ENCODE assay signal across 8 cellular contexts in the genomic region with DNA sequence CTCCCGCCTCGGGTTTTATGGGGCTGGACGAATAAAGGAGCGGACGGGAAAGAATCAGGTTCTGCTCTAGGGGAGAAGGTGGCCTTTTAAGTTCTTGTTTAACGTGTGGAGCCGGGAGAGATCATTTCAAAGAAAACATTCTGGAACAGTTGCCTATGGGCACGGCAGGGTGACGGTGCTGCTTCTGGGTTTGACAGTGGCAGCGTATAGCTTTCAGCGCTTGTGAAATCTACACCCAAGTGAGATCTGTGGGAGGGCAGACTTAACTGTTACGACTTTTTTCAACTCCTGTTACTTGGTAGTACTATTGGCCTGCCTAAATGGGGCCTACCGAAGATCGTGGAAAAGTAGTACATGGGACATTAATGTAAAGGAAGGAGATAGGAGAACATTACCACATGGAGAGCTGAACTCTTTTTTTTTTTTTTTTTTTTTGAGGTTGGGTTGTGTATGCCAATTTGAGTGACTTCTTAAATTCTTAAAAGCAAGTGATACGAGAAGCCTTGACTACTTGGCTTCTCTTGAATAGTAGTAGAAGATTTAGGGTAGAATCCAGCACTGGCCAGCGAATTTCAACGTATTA. TPM values are rescaled to one million over a fixed set of nuclear protein-coding genes. Genes with fewer than 3 reads are reported as not detected.
DNase-seq lines count a peak whose midpoint lies in the region; ATAC-seq and TF ChIP-seq lines count a peak whose summit lies in the region.

No MANE protein-coding gene starts in this region.

- H3K36me3 Mint-ChIP-seq in neural progenitor cell, result peaks cover 5% of the 10 kb centered on the region

- no peak overlapping the region for H3K27ac Mint-ChIP-seq in neural progenitor cell

- H3K4me3 ChIP-seq in BJ (ENCODE audit: low read depth, low read length) (peak overlapping the region; percentile 84), neural progenitor cell (peak overlapping the region; percentile 79)

- ATAC-seq in GM19025 (IDR thresholded peaks at IDR 0.05; ENCODE audit: low read depth, unreplicated experiment) (peak; percentile 29), HG03280 (IDR thresholded peaks at IDR 0.05; ENCODE audit: unreplicated experiment) (peak; percentile 44)

- peaks cover 34% of the 10 kb centered on the region for H3K4me1 ChIP-seq in neural progenitor cell

- H3K79me2 ChIP-seq in neural progenitor cell (ENCODE audit: low read depth), result peaks cover 56% of the 10 kb centered on the region

- H3K4me2 ChIP-seq in neural progenitor cell, result peak overlapping the region; percentile 84

- CTCF ChIA-PET in BJ (lab: Yijun Ruan, JAX), result interaction anchor here (0.6 to 1.7 kb wide), 8 partner anchors 14 to 439 kb away, joined by 3 to 5 read pairs (median 4); no protein-coding TSS in a partner anchor

- H3F3A ChIP-seq in neural progenitor cell (ENCODE audit: low read depth), result peaks cover 31% of the 10 kb centered on the region

- H3K36me3 ChIP-seq in BJ (ENCODE audit: control insufficient read depth, insufficient read depth, low read length) (no peaks in the 10 kb centered on the region), neural progenitor cell (no peaks in the 10 kb centered on the region)

- POLR2A ChIA-PET in BJ (lab: Charles Lee), result interaction anchor here (0.5 kb wide), 2 partner anchors 38 to 688 kb away, joined by 4 read pairs; no protein-coding TSS in a partner anchor

- peaks cover 11% of the 10 kb centered on the region for H3K4me1 Mint-ChIP-seq in neural progenitor cell

- TF ChIP-seq CTCF in BJ (IDR thresholded peaks at IDR 0.05; ENCODE audit: insufficient read depth, low read depth, low read length) (no peak), neural progenitor cell (IDR thresholded peaks at IDR 0.05) (no peak)

- H3K4me3 Mint-ChIP-seq in neural progenitor cell, result no peak overlapping the region

- H3K27me3 Mint-ChIP-seq in neural progenitor cell (ENCODE audit: insufficient read depth, low read depth), result peaks cover 2% of the 10 kb centered on the region

- no peaks in the 10 kb centered on the region for H3K9me3 Mint-ChIP-seq in neural progenitor cell

- H3K9ac ChIP-seq in neural progenitor cell, result peak overlapping the region; percentile 91

- H2AFZ ChIP-seq in neural progenitor cell (replicated peaks), result peak overlapping the region; percentile 97

- H3K27ac ChIP-seq in neural progenitor cell, result peak overlapping the region; percentile 94
- peak overlapping the region; percentile 96 for H3K27ac ChIP-seq in temporal lobe (ENCODE audit: low read depth, low read length)

- DNase-seq in BJ (ENCODE audit: low read depth) (peak; percentile 41), NCI-H82 treated with DMSO at 0.1 percent for 48 hours (lab: John Stamatoyannopoulos, UW; ENCODE audit: unreplicated experiment) (peak; percentile 9), activated T-cell treated with anti-CD3 and anti-CD28 coated beads for 48 hours (ENCODE audit: low read depth) (peak; percentile 48), fibroblast of peridontal ligament (ENCODE audit: extremely low read depth) (peak; percentile 91), neural progenitor cell (ENCODE audit: low spot score) (peak; percentile 73)

- H4K20me1 ChIP-seq in neural progenitor cell (ENCODE audit: low read depth), result peaks cover 40% of the 10 kb centered on the region

- H3K27me3 ChIP-seq in BJ (ENCODE audit: control insufficient read depth, insufficient read depth, low read length) (no peaks in the 10 kb centered on the region), neural progenitor cell (no peaks in the 10 kb centered on the region)

- no peaks in the 10 kb centered on the region for H3K9me3 ChIP-seq in neural progenitor cell (ENCODE audit: low read depth)

RNA-seq across cellular contexts. Expression of gene USP47, which starts 0.7 kb away (rescaled TPM):
- 15.0 and 22.1 TPM in 2 replicates for polyA plus RNA-seq in BJ (2011; rRNA removed)
- 15.7 and 23.0 TPM in 2 replicates for polyA minus RNA-seq in BJ (2011; rRNA and poly(A)+ RNA removed)
- total RNA-seq in neural progenitor cell (ENCODE audit: low replicate concordance) (55.1 and 71.7 TPM in 2 replicates), temporal lobe (115 TPM)

Comparison
In these comparisons a context has a peak if more than half of its experiments do, and no peak if none do; other contexts are left out.
1. Peak in every context shown above with its lines: DNase-seq, ATAC-seq, H3K4me3 ChIP-seq and H3K27ac ChIP-seq.
2. DNase-seq: peak in every context shown above with its lines; median percentile 91 in fibroblast of peridontal ligament; 73 in neural progenitor cell; 48 in activated T-cell treated with anti-CD3 and anti-CD28 coated beads for 48 hours; 41 in BJ; 9 in NCI-H82 treated with DMSO at 0.1 percent for 48 hours.